9 cellular contexts compared by ENCODE assay signal in the genomic region with DNA sequence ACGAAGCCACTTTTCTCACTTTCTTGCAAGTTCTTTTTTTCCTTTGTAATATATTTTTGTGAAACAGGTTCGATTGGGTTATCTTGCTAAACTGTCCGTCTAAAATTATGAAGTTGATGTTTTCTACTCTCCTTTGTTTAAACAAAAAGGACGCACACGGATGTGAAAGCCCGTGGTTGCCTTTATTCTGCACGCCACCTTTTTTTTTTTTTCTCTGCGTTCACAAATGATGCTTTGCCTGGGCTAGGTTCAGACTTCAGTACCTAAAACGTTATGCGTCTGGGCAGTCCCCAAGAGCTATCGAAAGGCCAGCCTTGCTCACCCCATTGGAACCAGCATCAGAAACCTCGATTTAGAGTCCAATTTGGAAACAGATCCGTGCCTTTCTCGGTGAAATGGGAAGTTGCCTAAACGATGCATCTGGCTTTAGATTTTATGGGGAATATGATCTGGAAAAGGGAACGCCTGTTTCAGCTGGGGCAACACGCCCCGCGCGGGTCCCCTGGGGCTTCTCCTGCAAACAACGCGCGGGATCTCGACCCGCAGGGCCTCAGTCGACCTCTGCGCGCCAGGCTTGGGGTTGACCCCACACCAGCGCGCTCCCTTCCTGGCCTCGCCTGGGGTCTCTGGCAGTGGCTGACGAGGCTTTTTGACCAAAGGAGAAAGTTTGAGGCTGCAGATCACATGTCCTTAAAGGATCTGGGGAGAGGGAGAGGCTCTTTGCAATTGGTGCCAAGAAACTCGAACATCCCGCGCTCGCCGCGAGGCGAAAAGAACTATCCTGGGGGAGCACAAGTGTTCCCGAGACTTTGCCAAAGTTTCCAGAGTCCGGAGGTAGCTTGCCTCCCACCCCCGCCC.
DNase-seq lines count a peak whose midpoint lies in the region; ATAC-seq, FAIRE-seq and TF ChIP-seq lines count a peak whose summit lies in the region.
"Had no signal": no experiment of that assay in that cellular context is flagged by ENCODE, and none has a peak within 500 bp of the region (broad histone marks: within the 10 kb centered on the region; RNA-seq: fewer than 3 reads in every experiment).

No MANE protein-coding gene starts in this region.

- FAIRE-seq in bronchial epithelial cell (lab: Jason Lieb, UNC): no peak
- FAIRE-seq: pancreas had no signal

- peaks cover 85% of the 10 kb centered on the region for H3K27me3 Mint-ChIP-seq in mesothelial cell of epicardium (ENCODE audit: low read depth)

- CTCF ChIA-PET in AG04450 (lab: Charles Lee): interaction anchor here (0.5 to 1.8 kb wide), 3 partner anchors 153 to 938 kb away, joined by 3 to 5 read pairs (median 3); no protein-coding TSS in a partner anchor

- peak overlapping the region; percentile 52 for H3K4me3 Mint-ChIP-seq in mesothelial cell of epicardium

- in situ Hi-C loops in KBM-7 (cut with MboI; ENCODE audit: low pct_unique_long_range_greater_than_20kb, low sequenced_read_pairs): no loop called here

- no peak for TF ChIP-seq CTCF in AG04450 (IDR thresholded peaks at IDR 0.05; ENCODE audit: low read depth, low read length)
- no peak for TF ChIP-seq CTCF in bronchial epithelial cell (IDR thresholded peaks at IDR 0.05; ENCODE audit: insufficient read depth, low read length, severe bottlenecking)
- no peak for TF ChIP-seq CTCF in mesothelial cell of epicardium (IDR thresholded peaks at IDR 0.05; ENCODE audit: unreplicated experiment)

- peaks cover 53% of the 10 kb centered on the region for H3K4me1 Mint-ChIP-seq in mesothelial cell of epicardium

- POLR2A ChIA-PET in AG04450 (lab: Yijun Ruan, JAX): no interaction called here

- no peak overlapping the region for H3K27ac Mint-ChIP-seq in mesothelial cell of epicardium

- no peaks in the 10 kb centered on the region for H3K9me3 Mint-ChIP-seq in mesothelial cell of epicardium

- H3K4me3 ChIP-seq in AG04450 (ENCODE audit: low read depth, low read length): peak overlapping the region; percentile 53; the same call in 1 of the 2 replicates
- H3K4me3 ChIP-seq in bronchial epithelial cell (ENCODE audit: low read depth, low read length): peak overlapping the region; percentile 32

- H3K36me3 Mint-ChIP-seq in mesothelial cell of epicardium: no peaks in the 10 kb centered on the region

- DNase-seq in AG04450 (ENCODE audit: low read depth, low spot score) (no peak), bronchial epithelial cell (ENCODE audit: low read depth) (no peak), mesothelial cell of epicardium (ENCODE audit: low spot score in 2 of 2, unreplicated experiment in 2 of 2) (no peak), amniotic stem cell (lab: John Stamatoyannopoulos, UW) (no peak), KBM-7 (no peak), D341Med (ENCODE audit: low spot score) (no peak)

- H3K27ac ChIP-seq in AG04450 (ENCODE audit: low read depth, low read length): no peak overlapping the region
- H3K27ac ChIP-seq: pancreas had no signal

- H3K27me3 ChIP-seq in AG04450 (ENCODE audit: control insufficient read depth, insufficient read depth, low read length) (peaks cover 64% of the 10 kb centered on the region), bronchial epithelial cell (ENCODE audit: control insufficient read depth, insufficient read depth, low read length) (peaks cover 19% of the 10 kb centered on the region)

- ATAC-seq in HG03108 (IDR thresholded peaks at IDR 0.05; ENCODE audit: unreplicated experiment) (peak; percentile 19), GM19452 (IDR thresholded peaks at IDR 0.05; ENCODE audit: unreplicated experiment) (no peak)

- H3K36me3 ChIP-seq in bronchial epithelial cell (ENCODE audit: control insufficient read depth, insufficient read depth, low read length): no peaks in the 10 kb centered on the region
- H3K36me3 ChIP-seq: pancreas had no signal

- H3K9me3 ChIP-seq in AG04450 (ENCODE audit: control insufficient read depth, insufficient read depth, low read length): peaks cover 47% of the 10 kb centered on the region
- H3K9me3 ChIP-seq: pancreas had no signal
